In the genomic region with DNA sequence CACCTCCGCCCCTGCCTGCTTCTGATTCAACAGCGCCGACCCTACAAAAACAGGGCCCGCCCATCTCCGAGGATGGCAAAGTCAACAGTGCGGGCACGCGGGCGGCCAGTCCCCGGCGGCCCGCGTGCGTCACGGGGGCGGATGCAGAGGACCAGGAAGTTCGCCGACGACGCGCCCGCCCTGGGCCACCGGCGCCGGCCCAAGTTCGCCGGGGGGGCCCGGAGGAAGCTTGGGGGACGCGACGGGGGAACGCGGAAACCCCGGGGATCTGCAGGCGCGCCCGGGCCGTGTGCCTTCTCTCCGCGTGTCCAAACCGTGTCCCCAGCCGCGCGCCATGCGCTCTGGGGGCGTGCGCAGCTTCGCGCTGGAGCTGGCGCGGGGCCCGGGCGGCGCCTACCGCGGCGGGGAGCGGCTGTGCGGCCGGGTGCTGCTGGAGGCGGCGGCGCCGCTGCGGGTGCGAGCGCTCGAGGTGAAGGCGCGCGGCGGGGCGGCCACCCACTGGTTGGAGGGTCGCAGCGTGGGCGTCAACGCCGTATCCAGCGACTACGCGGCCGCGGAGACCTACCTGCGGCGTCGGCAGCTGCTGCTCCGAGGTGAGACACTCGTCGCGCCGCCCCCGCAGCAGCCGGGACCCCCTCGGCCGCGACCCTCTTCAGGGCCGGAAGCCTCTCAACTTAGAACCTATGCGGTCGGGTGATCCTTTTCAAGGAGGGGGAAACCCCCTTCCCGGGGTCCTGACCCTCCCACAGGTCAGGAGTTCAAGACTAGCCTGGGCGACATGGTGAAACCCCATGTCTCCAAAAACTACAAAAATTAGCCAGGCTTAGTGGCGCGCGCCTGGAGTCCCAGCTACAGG, we compare ENCODE assay signal across 1 cellular context.
TF ChIP-seq lines count a peak whose summit lies in the region.

No MANE protein-coding gene starts in this region.

TF ChIP-seq in HEK293, 187 proteins besides CTCF, POLR2A, EP300 and RAD21 (continued from another document and continues in another):
- TF ChIP-seq, protein P1, sequence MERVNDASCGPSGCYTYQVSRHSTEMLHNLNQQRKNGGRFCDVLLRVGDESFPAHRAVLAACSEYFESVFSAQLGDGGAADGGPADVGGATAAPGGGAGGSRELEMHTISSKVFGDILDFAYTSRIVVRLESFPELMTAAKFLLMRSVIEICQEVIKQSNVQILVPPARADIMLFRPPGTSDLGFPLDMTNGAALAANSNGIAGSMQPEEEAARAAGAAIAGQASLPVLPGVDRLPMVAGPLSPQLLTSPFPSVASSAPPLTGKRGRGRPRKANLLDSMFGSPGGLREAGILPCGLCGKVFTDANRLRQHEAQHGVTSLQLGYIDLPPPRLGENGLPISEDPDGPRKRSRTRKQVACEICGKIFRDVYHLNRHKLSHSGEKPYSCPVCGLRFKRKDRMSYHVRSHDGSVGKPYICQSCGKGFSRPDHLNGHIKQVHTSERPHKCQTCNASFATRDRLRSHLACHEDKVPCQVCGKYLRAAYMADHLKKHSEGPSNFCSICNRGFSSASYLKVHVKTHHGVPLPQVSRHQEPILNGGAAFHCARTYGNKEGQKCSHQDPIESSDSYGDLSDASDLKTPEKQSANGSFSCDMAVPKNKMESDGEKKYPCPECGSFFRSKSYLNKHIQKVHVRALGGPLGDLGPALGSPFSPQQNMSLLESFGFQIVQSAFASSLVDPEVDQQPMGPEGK (tag by site-specific recombination; IDR thresholded peaks at IDR 0.05): peak; percentile 82
- TF ChIP-seq ZNF560 (tag by site-specific recombination; IDR thresholded peaks at IDR 0.05; ENCODE audit: borderline replicate concordance) (no peak; the same call in 1 of the 2 replicates), KLF10 (tag by site-specific recombination; IDR thresholded peaks at IDR 0.05) (peak; percentile 84), KLF8 (tag by site-specific recombination; IDR thresholded peaks at IDR 0.05) (peak; percentile 69; the same call in 1 of the 2 replicates), ZNF391 (tag by site-specific recombination; IDR thresholded peaks at IDR 0.05; ENCODE audit: borderline replicate concordance, low read depth) (peak; percentile 65; the same call in 1 of the 2 replicates), REPIN1 (tag by site-specific recombination; IDR thresholded peaks at IDR 0.05; ENCODE audit: low read depth) (no peak), ZBTB20 (tag by site-specific recombination; IDR thresholded peaks at IDR 0.05) (peak; percentile 65; the same call in 1 of the 2 replicates), ZNF664 (tag by site-specific recombination; IDR thresholded peaks at IDR 0.05) (no peak), SCRT2 (tag by site-specific recombination; IDR thresholded peaks at IDR 0.05) (peak; percentile 65), ZFP69B (tag by site-specific recombination; IDR thresholded peaks at IDR 0.05) (peak; percentile 27; the same call in 1 of the 2 replicates), ZNF404 (tag by site-specific recombination; IDR thresholded peaks at IDR 0.05) (no peak), ZNF473 (tag by site-specific recombination; IDR thresholded peaks at IDR 0.05) (no peak), SP2 (tag by site-specific recombination; IDR thresholded peaks at IDR 0.05) (peak; percentile 76), ZNF280C (tag by site-specific recombination; IDR thresholded peaks at IDR 0.05) (no peak), EGR2 (tag by site-specific recombination; IDR thresholded peaks at IDR 0.05; ENCODE audit: low read depth) (peak; percentile 46), ZNF184 (tag by site-specific recombination; IDR thresholded peaks at IDR 0.05) (peak; percentile 70; the same call in 1 of the 2 replicates), ZNF704 (tag by site-specific recombination; IDR thresholded peaks at IDR 0.05) (no peak), ZNF629 (tag by site-specific recombination; IDR thresholded peaks at IDR 0.05) (peak; percentile 59), GLI4 (tag by site-specific recombination; IDR thresholded peaks at IDR 0.05) (no peak), ZNF394 (tag by site-specific recombination; IDR thresholded peaks at IDR 0.05; ENCODE audit: borderline replicate concordance) (no peak), ZNF623 (tag by site-specific recombination; IDR thresholded peaks at IDR 0.05) (no peak), ZNF571 (tag by site-specific recombination; IDR thresholded peaks at IDR 0.05) (no peak), ZNF211 (tag by site-specific recombination; IDR thresholded peaks at IDR 0.05; ENCODE audit: low read depth) (no peak), ATF2 (tag by site-specific recombination; IDR thresholded peaks at IDR 0.05; ENCODE audit: low read depth) (no peak), ZNF585B (tag by site-specific recombination; IDR thresholded peaks at IDR 0.05) (no peak), ZNF398 (tag by site-specific recombination; IDR thresholded peaks at IDR 0.05) (peak; percentile 65), ZNF791 (tag by site-specific recombination; IDR thresholded peaks at IDR 0.05) (no peak), KLF9 (tag by site-specific recombination; IDR thresholded peaks at IDR 0.05; ENCODE audit: low read depth) (peak; percentile 79), ZNF174 (tag by site-specific recombination; IDR thresholded peaks at IDR 0.05) (no peak), GLIS1 (tag by site-specific recombination; IDR thresholded peaks at IDR 0.05) (peak; percentile 97), ZNF529 (tag by site-specific recombination; IDR thresholded peaks at IDR 0.05; ENCODE audit: insufficient replicate concordance) (no peak), TRIM28 (IDR thresholded peaks at IDR 0.05; ENCODE audit: borderline replicate concordance, low read length) (no peak), GFI1B (tag by site-specific recombination; IDR thresholded peaks at IDR 0.05) (no peak), ZFHX2 (tag by site-specific recombination; conservative IDR thresholded peaks at IDR 0.05) (peak; percentile 86), ZSCAN30 (tag by site-specific recombination; IDR thresholded peaks at IDR 0.05) (peak; percentile 68)
- TF ChIP-seq, protein P2, sequence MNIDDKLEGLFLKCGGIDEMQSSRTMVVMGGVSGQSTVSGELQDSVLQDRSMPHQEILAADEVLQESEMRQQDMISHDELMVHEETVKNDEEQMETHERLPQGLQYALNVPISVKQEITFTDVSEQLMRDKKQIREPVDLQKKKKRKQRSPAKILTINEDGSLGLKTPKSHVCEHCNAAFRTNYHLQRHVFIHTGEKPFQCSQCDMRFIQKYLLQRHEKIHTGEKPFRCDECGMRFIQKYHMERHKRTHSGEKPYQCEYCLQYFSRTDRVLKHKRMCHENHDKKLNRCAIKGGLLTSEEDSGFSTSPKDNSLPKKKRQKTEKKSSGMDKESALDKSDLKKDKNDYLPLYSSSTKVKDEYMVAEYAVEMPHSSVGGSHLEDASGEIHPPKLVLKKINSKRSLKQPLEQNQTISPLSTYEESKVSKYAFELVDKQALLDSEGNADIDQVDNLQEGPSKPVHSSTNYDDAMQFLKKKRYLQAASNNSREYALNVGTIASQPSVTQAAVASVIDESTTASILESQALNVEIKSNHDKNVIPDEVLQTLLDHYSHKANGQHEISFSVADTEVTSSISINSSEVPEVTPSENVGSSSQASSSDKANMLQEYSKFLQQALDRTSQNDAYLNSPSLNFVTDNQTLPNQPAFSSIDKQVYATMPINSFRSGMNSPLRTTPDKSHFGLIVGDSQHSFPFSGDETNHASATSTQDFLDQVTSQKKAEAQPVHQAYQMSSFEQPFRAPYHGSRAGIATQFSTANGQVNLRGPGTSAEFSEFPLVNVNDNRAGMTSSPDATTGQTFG (tag by site-specific recombination; IDR thresholded peaks at IDR 0.05; ENCODE audit: borderline replicate concordance): no peak
- TF ChIP-seq, protein P3, sequence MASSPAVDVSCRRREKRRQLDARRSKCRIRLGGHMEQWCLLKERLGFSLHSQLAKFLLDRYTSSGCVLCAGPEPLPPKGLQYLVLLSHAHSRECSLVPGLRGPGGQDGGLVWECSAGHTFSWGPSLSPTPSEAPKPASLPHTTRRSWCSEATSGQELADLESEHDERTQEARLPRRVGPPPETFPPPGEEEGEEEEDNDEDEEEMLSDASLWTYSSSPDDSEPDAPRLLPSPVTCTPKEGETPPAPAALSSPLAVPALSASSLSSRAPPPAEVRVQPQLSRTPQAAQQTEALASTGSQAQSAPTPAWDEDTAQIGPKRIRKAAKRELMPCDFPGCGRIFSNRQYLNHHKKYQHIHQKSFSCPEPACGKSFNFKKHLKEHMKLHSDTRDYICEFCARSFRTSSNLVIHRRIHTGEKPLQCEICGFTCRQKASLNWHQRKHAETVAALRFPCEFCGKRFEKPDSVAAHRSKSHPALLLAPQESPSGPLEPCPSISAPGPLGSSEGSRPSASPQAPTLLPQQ (tag by site-specific recombination; IDR thresholded peaks at IDR 0.05): peak; percentile 77; the same call in 1 of the 2 replicates
- TF ChIP-seq, protein P4, sequence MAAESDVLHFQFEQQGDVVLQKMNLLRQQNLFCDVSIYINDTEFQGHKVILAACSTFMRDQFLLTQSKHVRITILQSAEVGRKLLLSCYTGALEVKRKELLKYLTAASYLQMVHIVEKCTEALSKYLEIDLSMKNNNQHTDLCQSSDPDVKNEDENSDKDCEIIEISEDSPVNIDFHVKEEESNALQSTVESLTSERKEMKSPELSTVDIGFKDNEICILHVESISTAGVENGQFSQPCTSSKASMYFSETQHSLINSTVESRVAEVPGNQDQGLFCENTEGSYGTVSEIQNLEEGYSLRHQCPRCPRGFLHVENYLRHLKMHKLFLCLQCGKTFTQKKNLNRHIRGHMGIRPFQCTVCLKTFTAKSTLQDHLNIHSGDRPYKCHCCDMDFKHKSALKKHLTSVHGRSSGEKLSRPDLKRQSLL (tag by site-specific recombination; IDR thresholded peaks at IDR 0.05): peak; percentile 52; the same call in 1 of the 2 replicates
- TF ChIP-seq, protein P5, sequence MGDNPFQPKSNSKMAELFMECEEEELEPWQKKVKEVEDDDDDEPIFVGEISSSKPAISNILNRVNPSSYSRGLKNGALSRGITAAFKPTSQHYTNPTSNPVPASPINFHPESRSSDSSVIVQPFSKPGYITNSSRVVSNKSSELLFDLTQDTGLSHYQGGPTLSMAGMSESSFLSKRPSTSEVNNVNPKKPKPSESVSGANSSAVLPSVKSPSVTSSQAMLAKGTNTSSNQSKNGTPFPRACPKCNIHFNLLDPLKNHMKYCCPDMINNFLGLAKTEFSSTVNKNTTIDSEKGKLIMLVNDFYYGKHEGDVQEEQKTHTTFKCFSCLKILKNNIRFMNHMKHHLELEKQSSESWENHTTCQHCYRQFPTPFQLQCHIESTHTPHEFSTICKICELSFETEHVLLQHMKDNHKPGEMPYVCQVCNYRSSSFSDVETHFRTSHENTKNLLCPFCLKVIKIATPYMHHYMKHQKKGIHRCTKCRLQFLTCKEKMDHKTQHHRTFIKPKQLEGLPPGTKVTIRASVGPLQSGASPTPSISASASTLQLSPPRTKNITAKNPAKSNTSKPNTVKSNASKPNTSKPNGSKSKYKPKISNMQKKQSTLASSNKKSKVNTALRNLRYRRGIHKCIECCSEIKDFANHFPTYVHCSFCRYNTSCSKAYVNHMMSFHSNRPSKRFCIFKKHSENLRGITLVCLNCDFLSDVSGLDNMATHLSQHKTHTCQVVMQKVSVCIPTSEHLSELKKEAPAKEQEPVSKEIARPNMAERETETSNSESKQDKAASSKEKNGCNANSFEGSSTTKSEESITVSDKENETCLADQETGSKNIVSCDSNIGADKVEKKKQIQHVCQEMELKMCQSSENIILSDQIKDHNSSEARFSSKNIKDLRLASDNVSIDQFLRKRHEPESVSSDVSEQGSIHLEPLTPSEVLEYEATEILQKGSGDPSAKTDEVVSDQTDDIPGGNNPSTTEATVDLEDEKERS (tag by site-specific recombination; IDR thresholded peaks at IDR 0.05): no peak
